Comparison of ENCODE assay signal across 18 cellular contexts in the genomic region with DNA sequence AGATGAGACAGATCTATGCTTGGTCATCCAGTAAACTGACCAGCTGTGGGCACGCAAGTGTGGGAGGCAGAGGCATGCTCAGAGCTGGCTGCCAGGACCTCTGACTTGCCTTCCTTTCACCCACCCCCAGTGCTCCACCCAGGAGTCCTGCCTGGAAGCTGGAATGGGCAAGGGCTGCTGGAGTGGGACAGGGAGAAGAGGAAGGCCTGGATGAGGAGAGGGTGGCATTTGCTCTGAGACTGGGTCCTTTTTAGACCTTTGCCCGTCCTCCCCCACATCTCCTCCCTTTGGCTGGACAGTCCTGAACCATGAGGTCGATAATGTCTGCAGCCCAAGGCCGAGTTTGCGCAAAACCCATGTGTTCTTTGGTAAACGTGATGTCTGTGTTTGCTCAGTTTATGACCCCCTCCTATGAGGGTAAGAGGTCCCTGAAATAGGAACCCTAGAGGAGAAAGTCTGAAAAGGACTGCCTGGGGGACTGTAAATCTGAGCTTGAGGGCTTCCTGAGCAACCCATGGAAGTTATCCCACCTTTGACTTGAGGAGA. TPM values are rescaled to one million over a fixed set of nuclear protein-coding genes. Genes with fewer than 3 reads are reported as not detected.
A peak's percentile ranks its signal among the peaks of the same experiment; 100 is the strongest.
DNase-seq lines count a peak whose midpoint lies in the region; ATAC-seq and TF ChIP-seq lines count a peak whose summit lies in the region.
"Had no signal": no experiment of that assay in that cellular context is flagged by ENCODE, and none has a peak within 500 bp of the region (broad histone marks: within the 10 kb centered on the region; RNA-seq: fewer than 3 reads in every experiment).

No MANE protein-coding gene starts in this region.

- H3K4me2 ChIP-seq in skeletal muscle satellite cell (ENCODE audit: low read length) = peak overlapping the region; percentile 8

- no peak overlapping the region for H3K27ac ChIP-seq in lower lobe of right lung
- H3K27ac ChIP-seq: adrenal gland, foreskin keratinocyte, SJCRH30 had no signal

- no peak overlapping the region for H3K4me3 Mint-ChIP-seq in activated CD4-positive, alpha-beta memory T cell treated with anti-CD3 and anti-CD28 coated beads for 36 hours
- H3K4me3 Mint-ChIP-seq: activated B cell treated with CpG ODN at 0.5 μM for 24 hours had no signal

- H3K9ac ChIP-seq in skeletal muscle satellite cell (ENCODE audit: low read depth, low read length) = no peak overlapping the region

- H3K4me1 ChIP-seq in skeletal muscle satellite cell (ENCODE audit: control insufficient read depth, insufficient read depth, low read length) = peaks cover 25% of the 10 kb centered on the region
- H3K4me1 ChIP-seq in lower lobe of right lung = no peaks in the 10 kb centered on the region
- H3K4me1 ChIP-seq: adrenal gland, foreskin keratinocyte had no signal

- DNase-seq in EL (peak; percentile 30), NCI-H226 (peak; percentile 33), fibroblast of peridontal ligament (ENCODE audit: extremely low read depth) (peak; percentile 13), lower lobe of right lung (no peak)
- no peak for DNase-seq in activated CD4-positive, alpha-beta memory T cell treated with anti-CD3 and anti-CD28 coated beads for 36 hours
- DNase-seq: activated B cell treated with CpG ODN at 0.5 μM for 24 hours; Kasumi-1; left colon; NCI-H1105 treated with DMSO at 0.1 percent for 48 hours; NCI-H526 treated with DMSO at 0.1 percent for 48 hours; stimulated activated CD4-positive, alpha-beta T cell treated with anti-CD3 and anti-CD28 coated beads, Interleukin-4, amount 100 ng/mL, for 24 hours had no signal

- H3K27me3 ChIP-seq in skeletal muscle satellite cell (ENCODE audit: control insufficient read depth, insufficient read depth, low read length) (no peaks in the 10 kb centered on the region), lower lobe of right lung (ENCODE audit: low read depth) (peaks cover 5% of the 10 kb centered on the region)
- H3K27me3 ChIP-seq: adrenal gland, foreskin keratinocyte, SJCRH30 had no signal

- H3K27me3 Mint-ChIP-seq in activated CD4-positive, alpha-beta memory T cell treated with anti-CD3 and anti-CD28 coated beads for 36 hours = peaks cover 1% of the 10 kb centered on the region
- H3K27me3 Mint-ChIP-seq: activated B cell treated with CpG ODN at 0.5 μM for 24 hours had no signal

- ATAC-seq in GM21529 (IDR thresholded peaks at IDR 0.05; ENCODE audit: unreplicated experiment) = no peak
- ATAC-seq in lower lobe of right lung = no peak
- ATAC-seq: HCT116, left colon had no signal

- no peaks in the 10 kb centered on the region for H3K36me3 Mint-ChIP-seq in activated CD4-positive, alpha-beta memory T cell treated with anti-CD3 and anti-CD28 coated beads for 36 hours

- H3K4me3 ChIP-seq in skeletal muscle satellite cell (ENCODE audit: low read length) (no peak overlapping the region), lower lobe of right lung (no peak overlapping the region)
- H3K4me3 ChIP-seq: adrenal gland, SJCRH30 had no signal

- H3K36me3 ChIP-seq in skeletal muscle satellite cell (ENCODE audit: insufficient read depth, low read length) (no peaks in the 10 kb centered on the region), lower lobe of right lung (no peaks in the 10 kb centered on the region)
- H3K36me3 ChIP-seq: adrenal gland, SJCRH30 had no signal

- H3K27ac Mint-ChIP-seq in activated CD4-positive, alpha-beta memory T cell treated with anti-CD3 and anti-CD28 coated beads for 36 hours = no peak overlapping the region
- H3K27ac Mint-ChIP-seq: activated B cell treated with CpG ODN at 0.5 μM for 24 hours had no signal

- POLR2A ChIA-PET in activated CD4-positive, alpha-beta memory T cell treated with anti-CD3 and anti-CD28 coated beads for 36 hours (lab: Charles Lee) = no interaction called here

- H3K4me1 Mint-ChIP-seq in activated CD4-positive, alpha-beta memory T cell treated with anti-CD3 and anti-CD28 coated beads for 36 hours (ENCODE audit: low read depth) = peaks cover 13% of the 10 kb centered on the region

- TF ChIP-seq CTCF in lower lobe of right lung (IDR thresholded peaks at IDR 0.05) = no peak

- intact Hi-C loops in lower lobe of right lung (cut with DNase I) = no loop called here
- intact Hi-C loops in activated CD4-positive, alpha-beta memory T cell treated with anti-CD3 and anti-CD28 coated beads for 36 hours (cut with micrococcal nuclease) = no loop called here

- no peaks in the 10 kb centered on the region for H3K9me3 Mint-ChIP-seq in activated CD4-positive, alpha-beta memory T cell treated with anti-CD3 and anti-CD28 coated beads for 36 hours
- H3K9me3 Mint-ChIP-seq: activated B cell treated with CpG ODN at 0.5 μM for 24 hours had no signal

- H3K9me3 ChIP-seq in skeletal muscle satellite cell (replicated peaks; ENCODE audit: low read length) (no peaks in the 10 kb centered on the region), lower lobe of right lung (no peaks in the 10 kb centered on the region)
- H3K9me3 ChIP-seq: adrenal gland had no signal

- CTCF ChIA-PET in activated CD4-positive, alpha-beta memory T cell treated with anti-CD3 and anti-CD28 coated beads for 36 hours (lab: Charles Lee) = interaction anchor here (0.7 to 6.4 kb wide), 14 partner anchors 8 to 340 kb away, joined by 3 to 158 read pairs (median 6); a partner anchor contains a TSS

RNA-seq across cellular contexts. Expression of a gene that starts 3.8 kb away (rescaled TPM):
- total RNA-seq in skeletal muscle satellite cell (2012; rRNA removed) = 0.44 and 1.3 TPM in 2 replicates
- total RNA-seq in lower lobe of right lung = not detected
- total RNA-seq in activated CD4-positive, alpha-beta memory T cell treated with anti-CD3 and anti-CD28 coated beads for 36 hours = under 1 TPM; 0.34 to 0.69 TPM
- total RNA-seq: adrenal gland, foreskin keratinocyte, left colon had no signal

RNA-seq across cellular contexts. Expression of a gene that starts 8.3 kb away (rescaled TPM):
- 0.44 and 0.76 TPM in 2 replicates for total RNA-seq in skeletal muscle satellite cell (2012; rRNA removed)
- total RNA-seq in lower lobe of right lung = 0.21 TPM
- total RNA-seq in activated CD4-positive, alpha-beta memory T cell treated with anti-CD3 and anti-CD28 coated beads for 36 hours = under 1 TPM in 1 of 2 experiments, not detected in 1; 0.07 TPM

RNA-seq across cellular contexts. Expression of a gene that starts 16.7 kb away (rescaled TPM):
- not detected in 2 replicates for total RNA-seq in skeletal muscle satellite cell (2012; rRNA removed)
- total RNA-seq in lower lobe of right lung = not detected
- total RNA-seq in activated CD4-positive, alpha-beta memory T cell treated with anti-CD3 and anti-CD28 coated beads for 36 hours = not detected
- total RNA-seq: activated B cell treated with CpG ODN at 0.5 μM for 24 hours, adrenal gland, foreskin keratinocyte, G401, left colon had no signal

RNA-seq across cellular contexts. Expression of a gene that starts 20.5 kb away (rescaled TPM):
- total RNA-seq in skeletal muscle satellite cell (2012; rRNA removed) = 9.0 and 11.9 TPM in 2 replicates
- 79.3 TPM for total RNA-seq in lower lobe of right lung
- 10 to 100 TPM; 42.2 to 51.4 TPM for total RNA-seq in activated CD4-positive, alpha-beta memory T cell treated with anti-CD3 and anti-CD28 coated beads for 36 hours

RNA-seq across cellular contexts. Expression of a gene that starts 28.4 kb away (rescaled TPM):
- 0.22 TPM in 1 of 2 replicates, not detected in the other for total RNA-seq in skeletal muscle satellite cell (2012; rRNA removed)
- 54.2 TPM for total RNA-seq in lower lobe of right lung
- total RNA-seq in activated CD4-positive, alpha-beta memory T cell treated with anti-CD3 and anti-CD28 coated beads for 36 hours = 10 to 100 TPM; 78.9 to 88.4 TPM
- total RNA-seq: foreskin keratinocyte, G401 had no signal

Comparison
In these comparisons a context has a peak if more than half of its experiments do, and no peak if none do; other contexts are left out.
1. DNase-seq: peak in EL (single experiment), NCI-H226 (single experiment) and fibroblast of peridontal ligament (single experiment); none in lower lobe of right lung (single experiment) and activated CD4-positive, alpha-beta memory T cell treated with anti-CD3 and anti-CD28 coated beads for 36 hours (single experiment).